22 cellular contexts compared by ENCODE assay signal in the genomic region with DNA sequence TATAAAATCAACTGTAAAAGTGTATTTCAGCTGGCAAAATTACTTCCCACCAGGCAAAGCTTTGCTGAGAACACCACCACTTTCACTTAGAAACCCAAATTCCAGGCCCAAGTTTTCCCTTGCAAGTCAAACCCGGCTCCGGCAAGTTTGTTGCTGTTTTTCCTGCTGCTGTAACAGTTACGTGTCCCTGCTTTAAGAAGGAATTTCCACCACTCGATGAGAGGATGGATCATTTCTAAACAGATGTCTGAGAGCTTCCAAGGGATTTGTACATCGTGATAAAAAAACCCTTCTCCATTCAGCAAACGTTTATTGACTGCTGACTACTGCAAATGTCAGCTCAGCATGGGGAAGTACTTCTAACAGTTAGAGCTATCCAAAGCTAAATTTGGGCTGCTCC. TPM values are rescaled to one million over a fixed set of nuclear protein-coding genes. Genes with fewer than 3 reads are reported as not detected.
DNase-seq lines count a peak whose midpoint lies in the region; TF ChIP-seq lines count a peak whose summit lies in the region.
"Had no signal": no experiment of that assay in that cellular context is flagged by ENCODE, and none has a peak within 500 bp of the region (broad histone marks: within the 10 kb centered on the region; RNA-seq: fewer than 3 reads in every experiment).

No MANE protein-coding gene starts in this region.

- no peak overlapping the region for H2AK5ac ChIP-seq in mesenchymal stem cell (ENCODE audit: low read length, severe bottlenecking)

- H3K4me3 ChIP-seq in mesenchymal stem cell (ENCODE audit: insufficient read depth in 1 of 2, low read depth in 1 of 2, low read length in 2 of 2) (peak overlapping the region in 1 of 2 experiments; percentile 0), uterus (no peak overlapping the region)
- H3K4me3 ChIP-seq: cardiac muscle cell, neural progenitor cell, SK-N-MC had no signal

- no peak overlapping the region for H3K23ac ChIP-seq in mesenchymal stem cell (ENCODE audit: low read length in 2 of 2)

- TF ChIP-seq CTCF in HFFc6 (IDR thresholded peaks at IDR 0.05) = no peak
- no peak for TF ChIP-seq CTCF in uterus (IDR thresholded peaks at IDR 0.05)
- no peak for TF ChIP-seq CTCF in Calu3 (IDR thresholded peaks at IDR 0.05; ENCODE audit: unreplicated experiment)
- TF ChIP-seq CTCF in GM10248 (IDR thresholded peaks at IDR 0.05; ENCODE audit: control extremely low read depth, extremely low read depth, low read depth, missing control alignments) = no peak

- WGBS in mesenchymal stem cell = 60% methylated on average over 6 of the region's 6 CpGs

- no peak overlapping the region for H4K8ac ChIP-seq in mesenchymal stem cell (ENCODE audit: low read length)

- H3K4me1 Mint-ChIP-seq in HFFc6 (ENCODE audit: low read depth) = peaks cover 16% of the 10 kb centered on the region
- H3K4me1 Mint-ChIP-seq in Calu3 (ENCODE audit: low read depth, unreplicated experiment) = peaks cover 6% of the 10 kb centered on the region
- H3K4me1 Mint-ChIP-seq: activated naive CD8-positive, alpha-beta T cell treated with anti-CD3 and anti-CD28 coated beads, Interleukin-2, amount 50 U/mL, for 24 hours had no signal

- H2BK12ac ChIP-seq in mesenchymal stem cell (ENCODE audit: low read length in 2 of 2) = no peak overlapping the region

- no peak overlapping the region for H3K4ac ChIP-seq in mesenchymal stem cell (ENCODE audit: low read depth in 1 of 2, low read length in 2 of 2)

- no peak overlapping the region for H2AFZ ChIP-seq in mesenchymal stem cell (ENCODE audit: low read depth, low read length)
- H2AFZ ChIP-seq: neural progenitor cell had no signal

- no TSS peak for BruUV-seq in Calu3 (replicated peaks; lab: Mats Ljungman, UMichigan)

- H3K27ac Mint-ChIP-seq in HFFc6 (no peak overlapping the region), Calu3 (ENCODE audit: unreplicated experiment) (no peak overlapping the region)
- H3K27ac Mint-ChIP-seq: activated naive CD8-positive, alpha-beta T cell treated with anti-CD3 and anti-CD28 coated beads, Interleukin-2, amount 50 U/mL, for 24 hours; activated T-helper 2 cell treated with anti-CD3 and anti-CD28 coated beads, Interferon-gamma antibody, Interleukin-2, Interleukin-4, amounts not matched to agents 10 μg/mL and 5 μg/mL and 100 μg/mL, durations not matched to agents 14 hours and 24 hours and 36 hours; mesothelial cell of epicardium; neural progenitor cell; stimulated activated naive CD8-positive, alpha-beta T cell treated with anti-CD3 and anti-CD28 coated beads, Interleukin-15, Interleukin-2, amounts not matched to agents 100 ng/mL and 50 ng/mL, for 24 hours had no signal

- H3K4me3 Mint-ChIP-seq in HFFc6 (no peak overlapping the region), Calu3 (ENCODE audit: low read depth, unreplicated experiment) (no peak overlapping the region)
- H3K4me3 Mint-ChIP-seq: activated naive CD8-positive, alpha-beta T cell treated with anti-CD3 and anti-CD28 coated beads, Interleukin-2, amount 50 U/mL, for 24 hours; mesothelial cell of epicardium; neural progenitor cell; stimulated activated naive CD8-positive, alpha-beta T cell treated with anti-CD3 and anti-CD28 coated beads, Interleukin-15, Interleukin-2, amounts not matched to agents 100 ng/mL and 50 ng/mL, for 24 hours had no signal

- H3K36me3 ChIP-seq in mesenchymal stem cell (ENCODE audit: control insufficient read depth in 1 of 2, insufficient read depth in 2 of 2, low read depth in 1 of 2, low read length in 2 of 2) (no peaks in the 10 kb centered on the region), uterus (no peaks in the 10 kb centered on the region)
- H3K36me3 ChIP-seq: cardiac muscle cell, neural progenitor cell had no signal

- H3K9ac ChIP-seq in mesenchymal stem cell (ENCODE audit: low read length) = peak overlapping the region; percentile 87
- H3K9ac ChIP-seq: neural progenitor cell had no signal

- no peak overlapping the region for H4K91ac ChIP-seq in mesenchymal stem cell (ENCODE audit: low read length)

- no peak overlapping the region for H3K18ac ChIP-seq in mesenchymal stem cell (ENCODE audit: low read depth in 1 of 2, low read length in 2 of 2)

- no peak overlapping the region for H3K27ac ChIP-seq in mesenchymal stem cell (ENCODE audit: low read length, poor library complexity, severe bottlenecking)
- H3K27ac ChIP-seq in uterus = peak overlapping the region in 1 of 2 donors; percentile 17
- H3K27ac ChIP-seq: cardiac muscle cell, neural progenitor cell, SK-N-MC had no signal

- H2BK5ac ChIP-seq in mesenchymal stem cell (ENCODE audit: low read depth, low read length, poor library complexity, severe bottlenecking) = no peak overlapping the region

- no peak overlapping the region for H3K14ac ChIP-seq in mesenchymal stem cell (ENCODE audit: low read length in 2 of 2)

- H3K4me1 ChIP-seq in mesenchymal stem cell (ENCODE audit: control insufficient read depth, insufficient read depth, low read depth, low read length) = peaks cover 2% of the 10 kb centered on the region
- no peaks in the 10 kb centered on the region for H3K4me1 ChIP-seq in uterus

- H3K36me3 Mint-ChIP-seq in HFFc6 (ENCODE audit: low read depth) = no peaks in the 10 kb centered on the region
- H3K36me3 Mint-ChIP-seq in Calu3 (ENCODE audit: insufficient read depth, unreplicated experiment) = no peaks in the 10 kb centered on the region
- H3K36me3 Mint-ChIP-seq: mesothelial cell of epicardium, neural progenitor cell had no signal

- POLR2A ChIA-PET in GM10248 (lab: Yijun Ruan, JAX) = interaction anchor here (0.5 kb wide), 1 partner anchor 43 kb away, joined by 5 read pairs; no protein-coding TSS in a partner anchor

- no peak overlapping the region for H3K4me2 ChIP-seq in mesenchymal stem cell (ENCODE audit: low read length, poor library complexity, severe bottlenecking)
- H3K4me2 ChIP-seq: neural progenitor cell had no signal

- H2BK120ac ChIP-seq in mesenchymal stem cell (ENCODE audit: low read depth, low read length) = no peak overlapping the region

- H3K79me1 ChIP-seq in mesenchymal stem cell (replicated peaks; ENCODE audit: low read length, poor library complexity, severe bottlenecking) = no peaks in the 10 kb centered on the region

- H3K9me3 ChIP-seq in mesenchymal stem cell (ENCODE audit: control insufficient read depth, low read length) (no peaks in the 10 kb centered on the region), uterus (no peaks in the 10 kb centered on the region)

- CTCF ChIA-PET in Calu3 (lab: Charles Lee) = interaction anchor here (0.9 kb wide), 1 partner anchor 120 kb away, joined by 3 read pairs; no protein-coding TSS in a partner anchor
- CTCF ChIA-PET in GM10248 (lab: Yijun Ruan, JAX) = interaction anchor here (1.1 to 6.2 kb wide), 6 partner anchors 8 to 210 kb away, joined by 3 to 32 read pairs (median 3); partner anchors contain the start of genes P2RX3 and UBE2L6

- H3K27me3 ChIP-seq in mesenchymal stem cell (ENCODE audit: control insufficient read depth in 1 of 2, insufficient read depth in 1 of 2, low read length in 2 of 2) = peaks cover 0 to 40% of the 10 kb centered on the region in 2 experiments
- no peaks in the 10 kb centered on the region for H3K27me3 ChIP-seq in uterus
- H3K27me3 ChIP-seq: cardiac muscle cell, neural progenitor cell had no signal

- no peak overlapping the region for H2BK15ac ChIP-seq in mesenchymal stem cell (ENCODE audit: low read depth, poor library complexity, severe bottlenecking)

- no peak for TF ChIP-seq POLR2A in uterus (IDR thresholded peaks at IDR 0.05)

- intact Hi-C loops in uterus (cut with DNase I; ENCODE audit: low total_unique reads) = no loop called here
- intact Hi-C loops in Calu3 (cut with micrococcal nuclease; ENCODE audit: unreplicated experiment) = no loop called here

- H3K9me3 Mint-ChIP-seq in HFFc6 (no peaks in the 10 kb centered on the region), Calu3 (ENCODE audit: low read depth, unreplicated experiment) (no peaks in the 10 kb centered on the region)
- H3K9me3 Mint-ChIP-seq: activated naive CD8-positive, alpha-beta T cell treated with anti-CD3 and anti-CD28 coated beads, Interleukin-2, amount 50 U/mL, for 24 hours; activated T-helper 2 cell treated with anti-CD3 and anti-CD28 coated beads, Interferon-gamma antibody, Interleukin-2, Interleukin-4, amounts not matched to agents 10 μg/mL and 5 μg/mL and 100 μg/mL, durations not matched to agents 14 hours and 24 hours and 36 hours; mesothelial cell of epicardium; stimulated activated naive CD8-positive, alpha-beta T cell treated with anti-CD3 and anti-CD28 coated beads, Interleukin-15, Interleukin-2, amounts not matched to agents 100 ng/mL and 50 ng/mL, for 24 hours had no signal

- peak; percentile 29 for DNase-seq in AG08395 (ENCODE audit: low spot score)
- peak; percentile 9 for DNase-seq in HFFc6
- peak; percentile 15 for DNase-seq in dedifferentiated amniotic fluid mesenchymal stem cell (ENCODE audit: extremely low spot score)
- DNase-seq in mesenchymal stem cell = peak; percentile 32
- no peak for DNase-seq in uterus
- DNase-seq in Calu3 = no peak
- no peak for DNase-seq in GM10248 (ENCODE audit: extremely low spot score)
- no peak for DNase-seq in NOMO-1 treated with dmso at 0.1 percent for 144 hours (lab: John Stamatoyannopoulos, UW; ENCODE audit: unreplicated experiment)
- DNase-seq: activated naive CD8-positive, alpha-beta T cell treated with anti-CD3 and anti-CD28 coated beads, Interleukin-2, amount 50 U/mL, for 24 hours; hypothalamus; NCI-H1105 treated with DMSO at 0.1 percent for 48 hours; NCI-H69; retina; T-helper 9 cell had no signal

- peaks cover 34% of the 10 kb centered on the region for H3K27me3 Mint-ChIP-seq in HFFc6 (ENCODE audit: insufficient read depth)
- peaks cover 37% of the 10 kb centered on the region for H3K27me3 Mint-ChIP-seq in Calu3 (ENCODE audit: unreplicated experiment)

RNA-seq across cellular contexts. Expression of gene P2RX3, which starts 19.7 kb away (rescaled TPM):
- total RNA-seq in HFFc6 (2021; fragmentation: NEBNext Ultra II Directional; extraction: Animal tissue kit (Norgen Biotek cat#: 25700)) = not detected
- not detected for polyA plus RNA-seq in mesenchymal stem cell (2013, experiment 1 of 2)
- polyA plus RNA-seq in mesenchymal stem cell (2013, experiment 2 of 2) = not detected
- total RNA-seq in uterus (under 1 TPM in 1 of 4 donors, not detected in 3; 0.69 TPM), Calu3 (2022) (not detected in 2 replicates)
- total RNA-seq: activated T-helper 2 cell treated with anti-CD3 and anti-CD28 coated beads, Interferon-gamma antibody, Interleukin-2, Interleukin-4, amounts not matched to agents 10 μg/mL and 5 μg/mL and 100 μg/mL, durations not matched to agents 14 hours and 24 hours and 36 hours had no signal
- polyA plus RNA-seq: esophagus had no signal

RNA-seq across cellular contexts. Expression of gene SSRP1, which starts 22.1 kb away (rescaled TPM):
- total RNA-seq in HFFc6 (2021; fragmentation: NEBNext Ultra II Directional; extraction: Animal tissue kit (Norgen Biotek cat#: 25700)) = 100 to 1,000 TPM in 5 of 6 experiments, 10 to 100 TPM in 1; 84.0 to 141 (median 133) TPM
- 79.2 TPM for polyA plus RNA-seq in mesenchymal stem cell (2013, experiment 1 of 2)
- 75.1 TPM for polyA plus RNA-seq in mesenchymal stem cell (2013, experiment 2 of 2)
- total RNA-seq in uterus (100 to 1,000 TPM in 1 of 4 donors, 10 to 100 TPM in 3; 29.4 to 115 (median 75.3) TPM), Calu3 (2022) (134 and 145 TPM in 2 replicates)

RNA-seq across cellular contexts. Expression of gene PRG3, which starts 23.1 kb away (rescaled TPM):
- total RNA-seq in HFFc6 (2021; fragmentation: NEBNext Ultra II Directional; extraction: Animal tissue kit (Norgen Biotek cat#: 25700)) = not detected
- polyA plus RNA-seq in mesenchymal stem cell (2013, experiment 1 of 2) = not detected
- not detected for polyA plus RNA-seq in mesenchymal stem cell (2013, experiment 2 of 2)
- total RNA-seq in uterus = not detected
- total RNA-seq in Calu3 (2022) = not detected in 2 replicates
- total RNA-seq: activated T-helper 2 cell treated with anti-CD3 and anti-CD28 coated beads, Interferon-gamma antibody, Interleukin-2, Interleukin-4, amounts not matched to agents 10 μg/mL and 5 μg/mL and 100 μg/mL, durations not matched to agents 14 hours and 24 hours and 36 hours; cardiac muscle cell; mesothelial cell of epicardium; ureter had no signal
- polyA plus RNA-seq: cardiac muscle cell, esophagus had no signal

RNA-seq across cellular contexts. Expression of gene PRG2, which starts 32.6 kb away (rescaled TPM):
- total RNA-seq in HFFc6 (2021; fragmentation: NEBNext Ultra II Directional; extraction: Animal tissue kit (Norgen Biotek cat#: 25700)) = not detected
- polyA plus RNA-seq in mesenchymal stem cell (2013, experiment 1 of 2) = not detected
- 0.04 TPM for polyA plus RNA-seq in mesenchymal stem cell (2013, experiment 2 of 2)
- under 1 TPM in 1 of 4 donors, not detected in 3; 0.21 TPM for total RNA-seq in uterus
- total RNA-seq in Calu3 (2022) = not detected in 2 replicates
- total RNA-seq: activated T-helper 2 cell treated with anti-CD3 and anti-CD28 coated beads, Interferon-gamma antibody, Interleukin-2, Interleukin-4, amounts not matched to agents 10 μg/mL and 5 μg/mL and 100 μg/mL, durations not matched to agents 14 hours and 24 hours and 36 hours; cardiac muscle cell; mesothelial cell of epicardium had no signal
- polyA plus RNA-seq: cardiac muscle cell had no signal

RNA-seq across cellular contexts. Expression of gene TNKS1BP1, which starts 33.1 kb away (rescaled TPM):
- total RNA-seq in HFFc6 (2021; fragmentation: NEBNext Ultra II Directional; extraction: Animal tissue kit (Norgen Biotek cat#: 25700)) = 100 to 1,000 TPM; 118 to 134 (median 123) TPM
- polyA plus RNA-seq in mesenchymal stem cell (2013, experiment 1 of 2) = 141 TPM
- 142 TPM for polyA plus RNA-seq in mesenchymal stem cell (2013, experiment 2 of 2)
- total RNA-seq in uterus = 100 to 1,000 TPM in 1 of 4 donors, 10 to 100 TPM in 3; 22.5 to 269 (median 70.8) TPM
- total RNA-seq in Calu3 (2022) = 151 TPM in 2 replicates

Comparison
In these comparisons a context has a peak if more than half of its experiments do, and no peak if none do; other contexts are left out.
1. DNase-seq: peak in AG08395 (single experiment), HFFc6 (single experiment), dedifferentiated amniotic fluid mesenchymal stem cell (single experiment) and mesenchymal stem cell (single experiment); none in uterus (0 of 2), Calu3 (single experiment), GM10248 (single experiment) and NOMO-1 treated with dmso at 0.1 percent for 144 hours (single experiment).